In genomic region chrX:103157511-103158316, GRCh38 we compare ENCODE assay signal across 10 cellular contexts. TPM values are rescaled to one million over a fixed set of nuclear protein-coding genes. Genes with fewer than 3 reads are reported as not detected.
DNase-seq lines count a peak whose midpoint lies in the region; ATAC-seq and TF ChIP-seq lines count a peak whose summit lies in the region.
"Had no signal": no experiment of that assay in that cellular context is flagged by ENCODE, and none has a peak within 500 bp of the region (broad histone marks: within the 10 kb centered on the region; RNA-seq: fewer than 3 reads in every experiment).

No MANE protein-coding gene starts in this region.

- H3K4me3 Mint-ChIP-seq in stimulated activated naive B cell treated with anti-CD40 and anti-IgM and Interleukin-4, amounts not matched to agents 10 μg/mL and 1 μg/mL and 100 μg/mL, for 72 hours = no peak overlapping the region
- H3K4me3 Mint-ChIP-seq: stimulated activated naive CD8-positive, alpha-beta T cell treated with anti-CD3 and anti-CD28 coated beads, Interleukin-15, Interleukin-2, amounts not matched to agents 100 ng/mL and 50 ng/mL, for 24 hours had no signal

- no peaks in the 10 kb centered on the region; the same call in 1 of the 2 replicates for H3K4me1 ChIP-seq in SJCRH30

- CTCF ChIA-PET in AG04449 (lab: Yijun Ruan, JAX) = interaction anchor here (0.7 to 1.1 kb wide), 8 partner anchors 9 to 225 kb away, joined by 3 to 13 read pairs (median 4); no protein-coding TSS in a partner anchor

- H3K9me3 Mint-ChIP-seq in stimulated activated naive B cell treated with anti-CD40 and anti-IgM and Interleukin-4, amounts not matched to agents 10 μg/mL and 1 μg/mL and 100 μg/mL, for 72 hours = peaks cover 0 to 5% of the 10 kb centered on the region in 2 donors
- H3K9me3 Mint-ChIP-seq: stimulated activated naive CD8-positive, alpha-beta T cell treated with anti-CD3 and anti-CD28 coated beads, Interleukin-15, Interleukin-2, amounts not matched to agents 100 ng/mL and 50 ng/mL, for 24 hours had no signal

- H3K36me3 Mint-ChIP-seq in stimulated activated naive B cell treated with anti-CD40 and anti-IgM and Interleukin-4, amounts not matched to agents 10 μg/mL and 1 μg/mL and 100 μg/mL, for 72 hours = no peaks in the 10 kb centered on the region

- peaks cover 0 to 2% of the 10 kb centered on the region in 2 donors for H3K4me1 Mint-ChIP-seq in stimulated activated naive B cell treated with anti-CD40 and anti-IgM and Interleukin-4, amounts not matched to agents 10 μg/mL and 1 μg/mL and 100 μg/mL, for 72 hours

- H3K27ac ChIP-seq in SJCRH30 = no peak overlapping the region
- H3K27ac ChIP-seq: epithelial cell of prostate had no signal

- no peak overlapping the region for H3K4me3 ChIP-seq in AG04449 (ENCODE audit: low read depth, low read length)
- no peak overlapping the region for H3K4me3 ChIP-seq in SJCRH30

- TF ChIP-seq CTCF in AG04449 (IDR thresholded peaks at IDR 0.05; ENCODE audit: insufficient read depth, low read length, missing control alignments) = peak; percentile 34

- H3K27me3 Mint-ChIP-seq in stimulated activated naive B cell treated with anti-CD40 and anti-IgM and Interleukin-4, amounts not matched to agents 10 μg/mL and 1 μg/mL and 100 μg/mL, for 72 hours = peaks cover 5 to 7% of the 10 kb centered on the region in 2 donors
- H3K27me3 Mint-ChIP-seq: stimulated activated naive CD8-positive, alpha-beta T cell treated with anti-CD3 and anti-CD28 coated beads, Interleukin-15, Interleukin-2, amounts not matched to agents 100 ng/mL and 50 ng/mL, for 24 hours had no signal

- no peak for ATAC-seq in stimulated activated naive B cell treated with anti-CD40 and anti-IgM and Interleukin-4, amounts not matched to agents 10 μg/mL and 1 μg/mL and 100 μg/mL, for 72 hours (replicated peaks)
- ATAC-seq in GM21423 (IDR thresholded peaks at IDR 0.05; ENCODE audit: unreplicated experiment) = no peak

- H3K9me3 ChIP-seq in SJCRH30 (replicated peaks) = no peaks in the 10 kb centered on the region

- DNase-seq in AG04449 (ENCODE audit: low read depth, low spot score) (no peak), EL (peak; percentile 51), HuH-7 (ENCODE audit: low spot score) (peak; percentile 43), SJCRH30 (peak; percentile 27 to 69), fibroblast of the conjunctiva (ENCODE audit: low read depth) (peak; percentile 20), smooth muscle cell of the brain vasculature (ENCODE audit: low read depth, low spot score) (peak; percentile 17)
- DNase-seq in stimulated activated naive B cell treated with anti-CD40 and anti-IgM and Interleukin-4, amounts not matched to agents 10 μg/mL and 1 μg/mL and 100 μg/mL, for 72 hours = no peak

- POLR2A ChIA-PET in AG04449 (lab: Yijun Ruan, JAX) = no interaction called here

- H3K36me3 ChIP-seq in SJCRH30 = no peaks in the 10 kb centered on the region

- no peaks in the 10 kb centered on the region for H3K27me3 ChIP-seq in SJCRH30

- H3K27ac Mint-ChIP-seq in stimulated activated naive B cell treated with anti-CD40 and anti-IgM and Interleukin-4, amounts not matched to agents 10 μg/mL and 1 μg/mL and 100 μg/mL, for 72 hours = no peak overlapping the region
- H3K27ac Mint-ChIP-seq: stimulated activated naive CD8-positive, alpha-beta T cell treated with anti-CD3 and anti-CD28 coated beads, Interleukin-15, Interleukin-2, amounts not matched to agents 100 ng/mL and 50 ng/mL, for 24 hours had no signal

RNA-seq across cellular contexts. Expression of gene BEX4, which starts 57.2 kb away (rescaled TPM):
- total RNA-seq in SJCRH30 (2014; rRNA removed; shearing (Covaris generic)) = 34.4 and 36.5 TPM in 2 replicates

Comparison
In these comparisons a context has a peak if more than half of its experiments do, and no peak if none do; other contexts are left out.
1. DNase-seq: peak in EL (single experiment), HuH-7 (single experiment), SJCRH30 (2 of 2), fibroblast of the conjunctiva (single experiment) and smooth muscle cell of the brain vasculature (single experiment); none in AG04449 (single experiment) and stimulated activated naive B cell treated with anti-CD40 and anti-IgM and Interleukin-4, amounts not matched to agents 10 μg/mL and 1 μg/mL and 100 μg/mL, for 72 hours (single experiment).